In genomic region chr13:74133657-74134201, GRCh38 we compare ENCODE assay signal across 9 cellular contexts. TPM values are rescaled to one million over a fixed set of nuclear protein-coding genes. Genes with fewer than 3 reads are reported as not detected.
DNase-seq lines count a peak whose midpoint lies in the region; ATAC-seq, FAIRE-seq and TF ChIP-seq lines count a peak whose summit lies in the region.
"Had no signal": no experiment of that assay in that cellular context is flagged by ENCODE, and none has a peak within 500 bp of the region (broad histone marks: within the 10 kb centered on the region; RNA-seq: fewer than 3 reads in every experiment).

No MANE protein-coding gene starts in this region.

- H3K4me3 ChIP-seq in AG04450 (ENCODE audit: low read depth, low read length) (peak overlapping the region; percentile 87), colonic mucosa (peak overlapping the region; percentile 74), HepG2 (replicated peaks in 1 of 3; ENCODE audit: insufficient read depth in 1 of 3, low read depth in 2 of 3, low read length in 3 of 3) (peak overlapping the region; percentile 59 to 72 (median 64))

- CTCF ChIA-PET in AG04450 (lab: Charles Lee) = interaction anchor here (0.6 to 1.1 kb wide), 2 partner anchors 9 to 287 kb away, joined by 3 to 4 read pairs; no protein-coding TSS in a partner anchor
- CTCF ChIA-PET in HepG2 (lab: Yijun Ruan, JAX; ENCODE audit: low intra/inter-chr PET ratio, low total read pairs) = no interaction called here

- peak; percentile 92 for DNase-seq in AG04450 (ENCODE audit: low read depth, low spot score)
- DNase-seq in NCI-H2227 treated with DMSO at 0.1 percent for 48 hours (lab: John Stamatoyannopoulos, UW) = peak; percentile 78
- peak; percentile 88 for DNase-seq in activated CD4-positive, alpha-beta T cell treated with anti-CD3 and anti-CD28 coated beads for 48 hours
- DNase-seq in colonic mucosa = peak; percentile 82
- DNase-seq in HepG2 (ENCODE audit: low spot score) = peak; percentile 35
- peak; percentile 78 to 85 for DNase-seq in stimulated activated CD4-positive, alpha-beta T cell treated with anti-CD3 and anti-CD28 coated beads, Interleukin-2, amount 100 ng/mL, for 24 hours

- no peak overlapping the region for H2AFZ ChIP-seq in HepG2 (ENCODE audit: low read length)

- H3K79me2 ChIP-seq in HepG2 (ENCODE audit: insufficient read depth, low read length) = peaks cover 5% of the 10 kb centered on the region

- ATAC-seq in GM18907 (IDR thresholded peaks at IDR 0.05; ENCODE audit: unreplicated experiment) = peak; percentile 58
- peak; percentile 33 for ATAC-seq in HG03103 (IDR thresholded peaks at IDR 0.05; ENCODE audit: low read depth, unreplicated experiment)
- ATAC-seq in HepG2 = peak; percentile 45

- H4K20me1 ChIP-seq in HepG2 (ENCODE audit: insufficient read depth, low read length) = no peaks in the 10 kb centered on the region

- under 1% methylated on average over 29 of the region's 35 CpGs for WGBS in HepG2 (ENCODE audit: low lambda C conversion rate)

- H3K9ac ChIP-seq in colonic mucosa (ENCODE audit: low read depth in 2 of 2, low read length in 2 of 2) = peak overlapping the region; percentile 53 to 77
- peak overlapping the region; percentile 49; the same call in 1 of the 2 replicates for H3K9ac ChIP-seq in HepG2 (ENCODE audit: insufficient read depth, low read depth, low read length)

- TF ChIP-seq RAD21 in HepG2 (CRISPR knock-in tag; IDR thresholded peaks at IDR 0.05) = no peak

- in situ Hi-C loops in HepG2 (cut with HindIII; ENCODE audit: extremely low pct_ligation_motif_present, low pct_unique_long_range_greater_than_20kb) = no loop called here

- POLR2A ChIA-PET in AG04450 (lab: Yijun Ruan, JAX) (interaction anchor here (0.7 to 3.0 kb wide), 5 partner anchors 53 to 1002 kb away, joined by 3 to 10 read pairs (median 3); no protein-coding TSS in a partner anchor), HepG2 (lab: Yijun Ruan, JAX) (no interaction called here)

- no peak for TF ChIP-seq POLR2A in HepG2 (IDR thresholded peaks at IDR 0.05; ENCODE audit: insufficient read depth in 1 of 2, low read depth in 2 of 2, low read length in 2 of 2)

- H3K9me3 ChIP-seq in AG04450 (ENCODE audit: control insufficient read depth, insufficient read depth, low read length) (peaks cover 3% of the 10 kb centered on the region; the same call in 1 of the 2 replicates), colonic mucosa (no peaks in the 10 kb centered on the region), HepG2 (ENCODE audit: low read length) (no peaks in the 10 kb centered on the region)

- TF ChIP-seq EP300 in HepG2 (IDR thresholded peaks at IDR 0.05; ENCODE audit: low read depth in 2 of 2, low read length in 2 of 2) (no peak), HepG2 (CRISPR knock-in tag; IDR thresholded peaks at IDR 0.05; ENCODE audit: borderline replicate concordance) (no peak)

- H3K4me1 ChIP-seq in colonic mucosa (no peaks in the 10 kb centered on the region), HepG2 (ENCODE audit: insufficient read depth, low read length) (peaks cover 52% of the 10 kb centered on the region)

- H3K27ac ChIP-seq in AG04450 (ENCODE audit: low read depth, low read length) = peak overlapping the region; percentile 82
- H3K27ac ChIP-seq in colonic mucosa = peak overlapping the region; percentile 92
- H3K27ac ChIP-seq in HepG2 (ENCODE audit: extremely low read length, insufficient read depth, low read length) = peak overlapping the region; percentile 33
- H3K27ac ChIP-seq: HL-60 had no signal

- BruUV-seq in HepG2 (replicated peaks; lab: Mats Ljungman, UMichigan) = no TSS peak

- FAIRE-seq in HepG2 (lab: Jason Lieb, UNC) = no peak

- no peaks in the 10 kb centered on the region for H3K36me3 ChIP-seq in colonic mucosa
- H3K36me3 ChIP-seq in HepG2 (replicated peaks in 1 of 2; ENCODE audit: control insufficient read depth in 1 of 2, insufficient read depth in 2 of 2, low read length in 2 of 2) = no peaks in the 10 kb centered on the region

- intact Hi-C loops in colonic mucosa (cut with DNase I) (loop anchor here (10.0 kb wide), 2 partner anchors 151 to 369 kb away; no protein-coding TSS in a partner anchor), HepG2 (cut with micrococcal nuclease; ENCODE audit: unreplicated experiment) (loop anchor here (5.0 to 10.0 kb wide), 3 partner anchors 94 to 299 kb away; no protein-coding TSS in a partner anchor)

- H3K4me2 ChIP-seq in HepG2 (ENCODE audit: low read depth, low read length) = peak overlapping the region; percentile 70

- H3K27me3 ChIP-seq in AG04450 (ENCODE audit: control insufficient read depth, insufficient read depth, low read length) (no peaks in the 10 kb centered on the region), colonic mucosa (no peaks in the 10 kb centered on the region), HepG2 (ENCODE audit: control insufficient read depth in 1 of 2, insufficient read depth in 2 of 2, low read length in 2 of 2) (peaks cover 0 to 31% of the 10 kb centered on the region in 2 experiments; a peak in 1 of 5 replicates)

- 0 out of 2 replicates have a peak, but pooled peaks have one; percentile 7 for TF ChIP-seq CTCF in AG04450 (IDR thresholded peaks at IDR 0.05; ENCODE audit: low read depth, low read length)
- TF ChIP-seq CTCF in colonic mucosa (IDR thresholded peaks at IDR 0.05) = no peak
- TF ChIP-seq CTCF in HepG2 (CRISPR knock-in tag; IDR thresholded peaks at IDR 0.05) = no peak

TF ChIP-seq in HepG2, 621 proteins besides CTCF, POLR2A, EP300 and RAD21 (continues in another document):
- no peak for TF ChIP-seq ZNF792 (CRISPR knock-in tag; IDR thresholded peaks at IDR 0.05)
- TF ChIP-seq AGO1 (IDR thresholded peaks at IDR 0.05; ENCODE audit: low read depth, low read length, poor library complexity, severe bottlenecking) = peak; percentile 20
- 0 out of 2 replicates have a peak, but pooled peaks have one; percentile 17 for TF ChIP-seq DRAP1 (CRISPR knock-in tag; IDR thresholded peaks at IDR 0.05)
- 0 out of 2 replicates have a peak, but pooled peaks have one; percentile 17 for TF ChIP-seq ZNF687 (CRISPR knock-in tag; IDR thresholded peaks at IDR 0.05)
- no peak for TF ChIP-seq CEBPB (IDR thresholded peaks at IDR 0.05; ENCODE audit: borderline replicate concordance, low read depth, low read length)
- peak; percentile 33 for TF ChIP-seq AGO2 (optimal IDR thresholded peaks at IDR 0.05; ENCODE audit: low read depth, low read length)

RNA-seq across cellular contexts. Expression of gene KLF12, which starts 0.5 kb away (rescaled TPM):
- 29.3 and 29.4 TPM in 2 replicates for polyA plus RNA-seq in AG04450 (2011; rRNA removed)
- polyA minus RNA-seq in AG04450 (2011; rRNA and poly(A)+ RNA removed) = 152 and 184 TPM in 2 replicates
- total RNA-seq in colonic mucosa = 1 to 10 TPM; 5.1 to 6.3 TPM
- 0.66 and 1.2 TPM in 2 replicates for total RNA-seq in HepG2 (2016; rRNA removed; fragmentation: Illumina TruSeq; extraction: Trizol)
- total RNA-seq in HepG2 (2016; cell fraction: cytosol; rRNA removed; fragmentation: Illumina TruSeq; extraction: Trizol; ENCODE audit: low read depth) = 0.35 and 0.40 TPM in 2 replicates
- total RNA-seq in HepG2 (2016; cell fraction: insoluble cytoplasmic fraction; rRNA removed; fragmentation: Illumina TruSeq; extraction: Trizol) = 0.63 and 0.85 TPM in 2 replicates
- 0.19 and 0.24 TPM in 2 replicates for total RNA-seq in HepG2 (2016; cell fraction: membrane; rRNA removed; fragmentation: Illumina TruSeq; extraction: Trizol)
- 1.3 and 1.4 TPM in 2 replicates for total RNA-seq in HepG2 (2016; cell fraction: nucleus; rRNA removed; fragmentation: Illumina TruSeq; extraction: Trizol)
- 1.0 and 1.5 TPM in 2 replicates for polyA plus RNA-seq in HepG2 (2011; rRNA removed)
- 0.38 and 0.64 TPM in 2 replicates for polyA plus RNA-seq in HepG2 (2011; cell fraction: cytosol; rRNA removed)
- polyA plus RNA-seq in HepG2 (2011; cell fraction: nucleus; rRNA removed) = 1.6 and 1.8 TPM in 2 replicates
- 1.9 and 4.0 TPM in 2 replicates for polyA plus RNA-seq in HepG2 (2012)
- 0.11 and 0.14 TPM in 2 replicates for polyA plus RNA-seq in HepG2 (2016; cell fraction: cytosol; fragmentation: Illumina TruSeq; extraction: Trizol; ENCODE audit: low read depth)
- polyA plus RNA-seq in HepG2 (2016; cell fraction: insoluble cytoplasmic fraction; fragmentation: Illumina TruSeq; extraction: Trizol; ENCODE audit: low read depth) = 0.47 and 0.63 TPM in 2 replicates
- polyA plus RNA-seq in HepG2 (2016; cell fraction: membrane; fragmentation: Illumina TruSeq; extraction: Trizol; ENCODE audit: low read depth) = 0.07 and 0.13 TPM in 2 replicates
- polyA plus RNA-seq in HepG2 (2016; cell fraction: nucleus; fragmentation: Illumina TruSeq; extraction: Trizol; ENCODE audit: insufficient read depth, low read depth) = 0.59 and 0.63 TPM in 2 replicates
- polyA minus RNA-seq in HepG2 (2011; rRNA and poly(A)+ RNA removed; ENCODE audit: low replicate concordance) = 13.2 and 77.0 TPM in 2 replicates
- polyA minus RNA-seq in HepG2 (2011; cell fraction: cytosol; rRNA and poly(A)+ RNA removed) = 1.7 and 1.8 TPM in 2 replicates
- polyA minus RNA-seq in HepG2 (2011; cell fraction: nucleus; rRNA and poly(A)+ RNA removed) = 7.0 and 8.9 TPM in 2 replicates

Comparison
In these comparisons a context has a peak if more than half of its experiments do, and no peak if none do; other contexts are left out.
1. Peak in every context shown above with its lines: DNase-seq, ATAC-seq, H3K4me3 ChIP-seq and H3K27ac ChIP-seq.
2. DNase-seq: peak in every context shown above with its lines; median percentile 92 in AG04450; 88 in activated CD4-positive, alpha-beta T cell treated with anti-CD3 and anti-CD28 coated beads for 48 hours; 82 in colonic mucosa; 82 in stimulated activated CD4-positive, alpha-beta T cell treated with anti-CD3 and anti-CD28 coated beads, Interleukin-2, amount 100 ng/mL, for 24 hours; 78 in NCI-H2227 treated with DMSO at 0.1 percent for 48 hours; 35 in HepG2.
3. H3K27ac ChIP-seq: peak in every context shown above with its lines; median percentile 92 in colonic mucosa; 82 in AG04450; 33 in HepG2.